Comparison of ENCODE assay signal across 15 cellular contexts in genomic region chr4:154415313-154415712, GRCh38.
"Had no signal": no experiment of that assay in that cellular context is flagged by ENCODE, and none has a peak within 500 bp of the region (broad histone marks: within the 10 kb centered on the region; RNA-seq: fewer than 3 reads in every experiment).

No MANE protein-coding gene starts in this region.

- DNase-seq: activated CD4-positive, alpha-beta memory T cell treated with anti-CD3 and anti-CD28 coated beads for 36 hours; activated CD4-positive, alpha-beta T cell treated with anti-CD3 and anti-CD28 coated beads for 1 hour; activated gamma-delta T cell treated with Interleukin-2 at 50 U/mL for 16 hours; activated T-cell treated with anti-CD3 and anti-CD28 coated beads, Interleukin-2, amount 50 U/mL, for 4 hours; amniotic stem cell; left ventricle myocardium inferior; ovary; stimulated activated CD4-positive, alpha-beta T cell treated with anti-CD3 and anti-CD28 coated beads, Interleukin-2, amount 100 ng/mL, for 48 hours; stimulated activated naive B cell treated with anti-CD40 and anti-IgM and Interleukin-4, amounts not matched to agents 10 μg/mL and 1 μg/mL and 100 μg/mL, for 72 hours; T-cell; T-helper 9 cell; thyroid gland had no signal

- H3K9me3 ChIP-seq: esophagus muscularis mucosa, ovary, thyroid gland, vagina had no signal

- H3K27ac ChIP-seq: coronary artery, vagina had no signal

- H3K27me3 ChIP-seq: esophagus muscularis mucosa, ovary, thyroid gland, vagina had no signal

- H3K4me1 ChIP-seq: thyroid gland had no signal

- H3K36me3 ChIP-seq: esophagus muscularis mucosa, left ventricle myocardium inferior, ovary, thyroid gland, vagina had no signal
